In the genomic region with DNA sequence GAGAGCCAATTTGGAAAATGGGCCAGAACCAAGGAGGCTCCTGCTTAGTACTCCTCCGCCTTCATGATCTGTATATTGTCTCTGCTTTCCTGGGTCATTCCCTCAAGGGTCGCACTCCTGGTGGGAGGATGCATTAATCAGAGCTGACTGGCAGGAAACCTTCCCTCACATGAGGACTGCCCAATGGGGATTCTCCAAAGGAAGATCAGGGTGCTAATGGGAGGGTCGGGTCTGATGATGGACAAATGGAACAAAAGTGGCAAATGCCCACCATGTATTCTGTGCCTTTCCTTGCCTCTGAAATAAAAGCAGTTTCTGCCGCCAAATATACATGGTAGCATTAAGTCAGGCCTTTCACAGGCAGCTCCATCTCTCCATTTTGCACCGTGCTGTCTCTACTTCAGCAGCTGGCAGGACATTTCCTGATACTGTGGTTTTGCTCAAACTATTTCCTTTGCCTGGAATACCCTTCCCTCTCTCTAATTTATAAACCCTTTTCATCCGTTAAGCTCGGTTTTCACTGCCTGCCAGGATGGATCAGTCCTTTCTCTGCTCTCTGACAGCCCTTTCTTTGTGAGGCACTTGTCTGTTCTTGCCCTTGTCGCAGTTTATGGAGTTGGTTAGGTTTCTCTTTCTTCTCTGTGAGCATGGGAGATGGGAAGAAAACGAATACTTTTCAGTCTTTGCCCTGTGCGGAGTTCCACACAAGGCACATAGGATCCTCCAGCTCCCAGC, we compare ENCODE assay signal across 9 cellular contexts. TPM values are rescaled to one million over a fixed set of nuclear protein-coding genes. Genes with fewer than 3 reads are reported as not detected.
A peak's percentile ranks its signal among the peaks of the same experiment; 100 is the strongest.
DNase-seq lines count a peak whose midpoint lies in the region; ATAC-seq and TF ChIP-seq lines count a peak whose summit lies in the region.
"Had no signal": no experiment of that assay in that cellular context is flagged by ENCODE, and none has a peak within 500 bp of the region (broad histone marks: within the 10 kb centered on the region; RNA-seq: fewer than 3 reads in every experiment).

No MANE protein-coding gene starts in this region.

- no peaks in the 10 kb centered on the region for H3K27me3 Mint-ChIP-seq in activated CD4-positive, alpha-beta T cell treated with anti-CD3 and anti-CD28 coated beads, Interleukin-2, amount 10 ng/mL, durations not matched to agents 24 days and 14 days
- no peaks in the 10 kb centered on the region for H3K27me3 Mint-ChIP-seq in T-helper 17 cell

- H3K4me3 Mint-ChIP-seq in activated CD4-positive, alpha-beta T cell treated with anti-CD3 and anti-CD28 coated beads, Interleukin-2, amount 10 ng/mL, durations not matched to agents 24 days and 14 days: no peak overlapping the region
- peak overlapping the region; percentile 45 for H3K4me3 Mint-ChIP-seq in T-helper 17 cell

- 74% methylated on average over 10 of the region's 10 CpGs for WGBS in smooth muscle cell (ENCODE audit: low lambda C conversion rate)

- no peak for DNase-seq in activated CD4-positive, alpha-beta T cell treated with anti-CD3 and anti-CD28 coated beads, Interleukin-2, amount 10 ng/mL, durations not matched to agents 24 days and 14 days
- DNase-seq in activated CD4-positive, alpha-beta T cell treated with anti-CD3 and anti-CD28 coated beads, Interleukin-2, amount 50 U/mL, for 1 hour: no peak
- DNase-seq in T-helper 17 cell (no peak), smooth muscle cell (lab: John Stamatoyannopoulos, UW; ENCODE audit: unreplicated experiment) (no peak), GM03348 (ENCODE audit: low spot score) (no peak)
- DNase-seq: NCI-H1436 treated with DMSO at 0.1 percent for 48 hours had no signal

- H3K4me2 ChIP-seq in smooth muscle cell: peak overlapping the region; percentile 49

- intact Hi-C loops in activated CD4-positive, alpha-beta T cell treated with anti-CD3 and anti-CD28 coated beads, Interleukin-2, amount 10 ng/mL, durations not matched to agents 24 days and 14 days (cut with micrococcal nuclease): no loop called here

- H3K9me3 Mint-ChIP-seq in activated CD4-positive, alpha-beta T cell treated with anti-CD3 and anti-CD28 coated beads, Interleukin-2, amount 10 ng/mL, durations not matched to agents 24 days and 14 days: no peaks in the 10 kb centered on the region

- H3F3A ChIP-seq in smooth muscle cell (ENCODE audit: low read depth): peaks cover 12% of the 10 kb centered on the region

- ATAC-seq in T-helper 17 cell: no peak
- peak; percentile 20 for ATAC-seq in esophagus mucosa
- no peak for ATAC-seq in HG02798 (IDR thresholded peaks at IDR 0.05; ENCODE audit: poor library complexity, unreplicated experiment)
- no peak for ATAC-seq in GM21723 (IDR thresholded peaks at IDR 0.05; ENCODE audit: unreplicated experiment)

- H2AFZ ChIP-seq in smooth muscle cell (ENCODE audit: low read depth): no peak overlapping the region

- peaks cover 28% of the 10 kb centered on the region for H3K4me1 ChIP-seq in smooth muscle cell (ENCODE audit: low read depth)

- no peak for TF ChIP-seq CTCF in smooth muscle cell (IDR thresholded peaks at IDR 0.05; ENCODE audit: borderline replicate concordance, insufficient read depth, poor library complexity, severe bottlenecking)

- H3K9ac ChIP-seq in smooth muscle cell (ENCODE audit: low read depth): no peak overlapping the region

- peaks cover 100% of the 10 kb centered on the region for H4K20me1 ChIP-seq in smooth muscle cell (ENCODE audit: low read depth)

- H3K9me3 ChIP-seq in T-helper 17 cell (ENCODE audit: control insufficient read depth, low read length, poor library complexity, severe bottlenecking): no peaks in the 10 kb centered on the region
- H3K9me3 ChIP-seq in smooth muscle cell (replicated peaks; ENCODE audit: low read depth): no peaks in the 10 kb centered on the region

- H3K4me1 Mint-ChIP-seq in activated CD4-positive, alpha-beta T cell treated with anti-CD3 and anti-CD28 coated beads, Interleukin-2, amount 10 ng/mL, durations not matched to agents 24 days and 14 days: peaks cover 56% of the 10 kb centered on the region
- H3K4me1 Mint-ChIP-seq in T-helper 17 cell: peaks cover 37% of the 10 kb centered on the region

- H3K4me3 ChIP-seq in smooth muscle cell: no peak overlapping the region

- H3K36me3 Mint-ChIP-seq in activated CD4-positive, alpha-beta T cell treated with anti-CD3 and anti-CD28 coated beads, Interleukin-2, amount 10 ng/mL, durations not matched to agents 24 days and 14 days (ENCODE audit: low read depth): peaks cover 43% of the 10 kb centered on the region
- peaks cover 6% of the 10 kb centered on the region for H3K36me3 Mint-ChIP-seq in T-helper 17 cell (ENCODE audit: low read depth)

- H3K27ac ChIP-seq in smooth muscle cell (ENCODE audit: low read depth): peak overlapping the region; percentile 9

- H3K27ac Mint-ChIP-seq in activated CD4-positive, alpha-beta T cell treated with anti-CD3 and anti-CD28 coated beads, Interleukin-2, amount 10 ng/mL, durations not matched to agents 24 days and 14 days: peak overlapping the region; percentile 52
- peak overlapping the region; percentile 65 for H3K27ac Mint-ChIP-seq in T-helper 17 cell

- no peaks in the 10 kb centered on the region for H3K36me3 ChIP-seq in smooth muscle cell (ENCODE audit: low read depth)

- H3K79me2 ChIP-seq in smooth muscle cell (ENCODE audit: low read depth): peaks cover 100% of the 10 kb centered on the region

- H3K27me3 ChIP-seq in smooth muscle cell (ENCODE audit: low read depth): no peaks in the 10 kb centered on the region

RNA-seq across cellular contexts. Expression of a gene that starts 13.5 kb away (rescaled TPM):
- total RNA-seq in activated CD4-positive, alpha-beta T cell treated with anti-CD3 and anti-CD28 coated beads, Interleukin-2, amount 10 ng/mL, durations not matched to agents 24 days and 14 days: 209 and 218 TPM in 2 replicates
- total RNA-seq in T-helper 17 cell (100 to 1,000 TPM; 102 to 106 TPM), esophagus mucosa (131 TPM), smooth muscle cell (62.9 and 70.3 TPM in 2 replicates)
- polyA plus RNA-seq in smooth muscle cell: 68.5 and 78.2 TPM in 2 replicates

RNA-seq across cellular contexts. Expression of a gene that starts 46.0 kb away (rescaled TPM):
- total RNA-seq in activated CD4-positive, alpha-beta T cell treated with anti-CD3 and anti-CD28 coated beads, Interleukin-2, amount 10 ng/mL, durations not matched to agents 24 days and 14 days: 19.7 TPM in 2 replicates
- 10 to 100 TPM; 13.7 to 14.2 TPM for total RNA-seq in T-helper 17 cell
- total RNA-seq in esophagus mucosa: 6.9 TPM
- 6.5 and 7.4 TPM in 2 replicates for total RNA-seq in smooth muscle cell
- polyA plus RNA-seq in smooth muscle cell: 4.6 and 8.8 TPM in 2 replicates
